3 cellular contexts compared by ENCODE assay signal in the genomic region with DNA sequence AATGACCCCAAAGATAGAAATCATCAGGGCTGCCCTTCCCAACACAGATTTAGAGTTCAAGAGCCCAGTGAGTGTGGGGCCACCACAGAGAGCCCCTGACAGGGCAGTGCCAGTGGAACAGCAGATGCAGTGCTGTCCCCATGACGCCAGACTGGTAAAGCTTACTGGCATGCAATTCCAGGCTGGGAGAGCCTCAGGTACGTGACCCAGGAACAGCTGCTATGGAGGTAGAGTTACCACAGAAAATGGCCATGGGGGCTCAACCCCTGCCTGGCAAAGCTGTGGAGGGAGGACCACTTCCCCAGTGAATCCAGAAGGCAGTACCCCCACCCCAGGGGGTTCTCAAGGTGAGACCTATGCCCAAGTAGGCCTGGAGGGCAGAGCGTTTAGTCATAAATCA.
"Had no signal": no experiment of that assay in that cellular context is flagged by ENCODE, and none has a peak within 500 bp of the region (broad histone marks: within the 10 kb centered on the region; RNA-seq: fewer than 3 reads in every experiment).

No MANE protein-coding gene starts in this region.

- ATAC-seq: GM12878 had no signal

- H3K4me3 ChIP-seq: GM12878 had no signal

- DNase-seq: GDM1, GF-D8 had no signal
